Comparison of ENCODE assay signal across 23 cellular contexts in the genomic region with DNA sequence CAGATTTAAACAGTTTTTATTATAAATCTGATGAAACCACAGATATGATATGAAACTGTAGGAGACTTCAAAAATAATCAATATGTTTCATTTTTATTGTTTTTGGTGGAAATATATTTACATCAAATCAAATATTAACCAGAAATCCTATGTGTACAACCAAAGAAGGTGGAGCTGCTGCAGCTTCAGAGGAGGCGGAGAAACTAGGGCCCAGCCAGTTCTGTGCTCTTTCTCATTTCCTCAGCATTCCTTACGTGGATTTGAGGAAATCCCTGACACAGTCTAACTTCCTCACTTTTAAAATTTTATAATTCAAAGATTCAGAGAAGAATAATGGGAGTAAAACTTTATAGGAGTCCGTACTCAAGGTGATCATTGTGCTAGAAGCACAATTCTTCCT.
"Had no signal": no experiment of that assay in that cellular context is flagged by ENCODE, and none has a peak within 500 bp of the region (broad histone marks: within the 10 kb centered on the region; RNA-seq: fewer than 3 reads in every experiment).

No MANE protein-coding gene starts in this region.

- DNase-seq: head of caudate nucleus; hypothalamus; immature natural killer cell; kidney; left colon; left ventricle myocardium inferior; midbrain; mucosa of descending colon; naive thymus-derived CD4-positive, alpha-beta T cell; nucleus accumbens; right lobe of liver; spleen; stimulated activated CD4-positive, alpha-beta T cell treated with anti-CD3 and anti-CD28 coated beads, Interleukin-4, amount 100 ng/mL, for 24 hours; stimulated activated naive CD4-positive, alpha-beta T cell; tibial artery; upper lobe of right lung had no signal

- ATAC-seq: left colon; mucosa of descending colon; naive thymus-derived CD4-positive, alpha-beta T cell; natural killer cell treated with Interleukin-12 subunit alpha and Interleukin-12 subunit beta and Interleukin-15 and Interleukin-18, amount 100 ng/mL, for 72 hours; stimulated activated effector memory CD8-positive, alpha-beta T cell treated with anti-CD3 and anti-CD28 coated beads, Interleukin-12 subunit alpha, Interleukin-12 subunit beta, amount 100 ng/mL, for 72 hours; upper lobe of right lung had no signal

- H3K9me3 ChIP-seq: left ventricle myocardium inferior, mucosa of descending colon, right atrium auricular region, right lobe of liver, spleen, suprapubic skin, thoracic aorta, tibial artery, upper lobe of right lung had no signal

- H3K4me3 ChIP-seq: left ventricle myocardium inferior, lung, mucosa of descending colon, right atrium auricular region, right lobe of liver, spleen, suprapubic skin, thoracic aorta, tibial artery, upper lobe of right lung had no signal

- H3K36me3 ChIP-seq: left ventricle myocardium inferior, right atrium auricular region, right lobe of liver, spleen, suprapubic skin, thoracic aorta, tibial artery, upper lobe of right lung had no signal

- FAIRE-seq: urothelium cell line had no signal

- H3K27me3 ChIP-seq: right atrium auricular region, right lobe of liver, spleen, suprapubic skin, tibial artery, upper lobe of right lung had no signal

- H3K4me1 ChIP-seq: left ventricle myocardium inferior, right atrium auricular region, right lobe of liver, spleen, suprapubic skin, tibial artery, upper lobe of right lung had no signal

- H3K27ac ChIP-seq: left ventricle myocardium inferior, right atrium auricular region, right lobe of liver, spleen, suprapubic skin, thoracic aorta, tibial artery, upper lobe of right lung had no signal
